1 cellular context compared by ENCODE assay signal in the genomic region with DNA sequence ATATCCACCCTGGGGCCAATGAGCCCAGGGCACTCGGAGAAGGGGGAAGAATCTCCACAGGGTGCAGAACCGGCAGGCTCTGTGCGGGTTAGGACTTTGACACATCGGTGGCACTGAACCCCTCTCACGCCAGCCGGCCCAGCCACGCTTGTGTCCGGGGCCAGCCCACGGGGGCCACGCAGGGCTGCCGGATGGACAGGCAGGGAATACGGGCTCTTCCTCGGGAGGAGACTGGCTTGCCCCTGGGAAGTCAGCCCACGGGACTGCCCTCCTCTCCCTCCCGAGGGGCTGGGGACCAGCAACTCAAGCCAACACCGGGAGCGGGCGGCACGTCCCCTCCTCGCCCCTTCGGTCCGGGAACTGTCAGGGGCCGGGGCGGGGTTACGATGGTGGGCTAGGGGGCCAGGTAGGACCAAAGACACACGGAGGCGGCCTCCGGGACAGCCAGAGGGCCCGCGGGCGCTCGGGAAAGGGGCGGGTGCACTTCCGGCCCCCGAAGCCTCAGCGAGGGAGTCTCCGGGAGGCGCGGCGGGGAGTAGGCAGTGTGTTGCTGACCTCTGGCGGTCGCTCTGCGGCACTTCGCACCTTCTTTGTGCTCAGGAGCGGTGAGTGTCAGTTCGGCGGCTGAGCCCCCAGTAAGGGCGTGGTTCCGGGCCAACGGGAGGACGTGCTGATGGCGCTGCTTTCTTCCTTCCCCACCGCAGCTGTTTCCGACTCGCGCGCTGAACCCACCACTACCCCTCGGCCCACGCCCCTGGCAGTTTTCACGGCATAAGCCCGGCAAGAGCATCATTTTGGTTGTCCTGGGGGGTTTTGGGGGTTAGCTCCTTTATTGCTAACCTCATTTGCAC.
A peak's percentile ranks its signal among the peaks of the same experiment; 100 is the strongest.
TF ChIP-seq lines count a peak whose summit lies in the region.

No MANE protein-coding gene starts in this region.

TF ChIP-seq in K562, 482 proteins besides CTCF, POLR2A, EP300 and RAD21 (continued from another document):
- TF ChIP-seq THAP7 (CRISPR knock-in tag; IDR thresholded peaks at IDR 0.05) (no peak), MAZ (CRISPR knock-in tag; conservative IDR thresholded peaks at IDR 0.05 in 1 of 2, IDR thresholded peaks at IDR 0.05 in 1 of 2) (peak; percentile 96 to 97), TAF1 (IDR thresholded peaks at IDR 0.05; ENCODE audit: control insufficient read depth, extremely low read depth, insufficient read depth, low read length, severe bottlenecking) (no peak), HNRNPL (IDR thresholded peaks at IDR 0.05; ENCODE audit: low read depth, low read length) (no peak), HSF4 (CRISPR knock-in tag; IDR thresholded peaks at IDR 0.05; ENCODE audit: borderline replicate concordance) (no peak)
- TF ChIP-seq, protein P1, sequence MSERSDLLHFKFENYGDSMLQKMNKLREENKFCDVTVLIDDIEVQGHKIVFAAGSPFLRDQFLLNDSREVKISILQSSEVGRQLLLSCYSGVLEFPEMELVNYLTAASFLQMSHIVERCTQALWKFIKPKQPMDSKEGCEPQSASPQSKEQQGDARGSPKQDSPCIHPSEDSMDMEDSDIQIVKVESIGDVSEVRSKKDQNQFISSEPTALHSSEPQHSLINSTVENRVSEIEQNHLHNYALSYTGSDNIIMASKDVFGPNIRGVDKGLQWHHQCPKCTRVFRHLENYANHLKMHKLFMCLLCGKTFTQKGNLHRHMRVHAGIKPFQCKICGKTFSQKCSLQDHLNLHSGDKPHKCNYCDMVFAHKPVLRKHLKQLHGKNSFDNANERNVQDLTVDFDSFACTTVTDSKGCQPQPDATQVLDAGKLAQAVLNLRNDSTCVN (CRISPR knock-in tag; IDR thresholded peaks at IDR 0.05) = peak; percentile 2; the same call in 1 of the 2 replicates
